ENCODE assay signal across 2 cellular contexts in the genomic region with DNA sequence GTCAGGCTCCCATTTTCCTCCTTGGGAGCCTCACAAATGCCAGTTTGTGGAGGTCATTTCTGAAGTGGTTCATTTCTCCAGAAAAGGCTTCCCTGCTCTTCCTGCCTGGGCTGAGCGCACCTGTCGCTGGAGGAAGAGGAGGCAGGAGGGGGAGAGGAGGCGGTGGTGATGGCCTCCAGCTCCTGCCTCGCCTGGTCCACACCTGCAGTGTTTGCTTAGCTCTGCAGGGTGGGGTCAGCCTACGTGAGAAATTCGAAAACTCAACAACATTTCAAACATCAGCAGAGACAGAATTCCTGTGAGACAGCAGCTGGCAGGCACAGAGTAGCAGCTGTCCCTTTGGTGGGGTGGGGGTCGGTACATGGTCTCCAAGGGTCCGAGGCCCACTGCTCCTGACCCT.
TF ChIP-seq lines count a peak whose summit lies in the region.

No MANE protein-coding gene starts in this region.

TF ChIP-seq in A549, 52 proteins besides CTCF, POLR2A, EP300 and RAD21:
- TF ChIP-seq KDM5A (IDR thresholded peaks at IDR 0.05) = no peak
- TF ChIP-seq, protein P1, sequence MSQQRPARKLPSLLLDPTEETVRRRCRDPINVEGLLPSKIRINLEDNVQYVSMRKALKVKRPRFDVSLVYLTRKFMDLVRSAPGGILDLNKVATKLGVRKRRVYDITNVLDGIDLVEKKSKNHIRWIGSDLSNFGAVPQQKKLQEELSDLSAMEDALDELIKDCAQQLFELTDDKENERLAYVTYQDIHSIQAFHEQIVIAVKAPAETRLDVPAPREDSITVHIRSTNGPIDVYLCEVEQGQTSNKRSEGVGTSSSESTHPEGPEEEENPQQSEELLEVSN (IDR thresholded peaks at IDR 0.05; ENCODE audit: borderline replicate concordance, low read depth) = no peak
- TF ChIP-seq, protein P2, sequence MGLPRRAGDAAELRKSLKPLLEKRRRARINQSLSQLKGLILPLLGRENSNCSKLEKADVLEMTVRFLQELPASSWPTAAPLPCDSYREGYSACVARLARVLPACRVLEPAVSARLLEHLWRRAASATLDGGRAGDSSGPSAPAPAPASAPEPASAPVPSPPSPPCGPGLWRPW (IDR thresholded peaks at IDR 0.05) = no peak
- no peak for TF ChIP-seq HOXB5 (CRISPR knock-in tag; IDR thresholded peaks at IDR 0.05)
- TF ChIP-seq ZSCAN20 (CRISPR knock-in tag; IDR thresholded peaks at IDR 0.05) = no peak
- TF ChIP-seq, protein P3, sequence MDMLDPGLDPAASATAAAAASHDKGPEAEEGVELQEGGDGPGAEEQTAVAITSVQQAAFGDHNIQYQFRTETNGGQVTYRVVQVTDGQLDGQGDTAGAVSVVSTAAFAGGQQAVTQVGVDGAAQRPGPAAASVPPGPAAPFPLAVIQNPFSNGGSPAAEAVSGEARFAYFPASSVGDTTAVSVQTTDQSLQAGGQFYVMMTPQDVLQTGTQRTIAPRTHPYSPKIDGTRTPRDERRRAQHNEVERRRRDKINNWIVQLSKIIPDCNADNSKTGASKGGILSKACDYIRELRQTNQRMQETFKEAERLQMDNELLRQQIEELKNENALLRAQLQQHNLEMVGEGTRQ (IDR thresholded peaks at IDR 0.05) = no peak
- no peak for TF ChIP-seq FOSB (CRISPR knock-in tag; IDR thresholded peaks at IDR 0.05)
- TF ChIP-seq HDAC2 (IDR thresholded peaks at IDR 0.05) = no peak
- TF ChIP-seq FOXS1 (CRISPR knock-in tag; IDR thresholded peaks at IDR 0.05) = no peak
- TF ChIP-seq MAFK (IDR thresholded peaks at IDR 0.05; ENCODE audit: partially characterized antibody) = no peak
- TF ChIP-seq, protein P4, sequence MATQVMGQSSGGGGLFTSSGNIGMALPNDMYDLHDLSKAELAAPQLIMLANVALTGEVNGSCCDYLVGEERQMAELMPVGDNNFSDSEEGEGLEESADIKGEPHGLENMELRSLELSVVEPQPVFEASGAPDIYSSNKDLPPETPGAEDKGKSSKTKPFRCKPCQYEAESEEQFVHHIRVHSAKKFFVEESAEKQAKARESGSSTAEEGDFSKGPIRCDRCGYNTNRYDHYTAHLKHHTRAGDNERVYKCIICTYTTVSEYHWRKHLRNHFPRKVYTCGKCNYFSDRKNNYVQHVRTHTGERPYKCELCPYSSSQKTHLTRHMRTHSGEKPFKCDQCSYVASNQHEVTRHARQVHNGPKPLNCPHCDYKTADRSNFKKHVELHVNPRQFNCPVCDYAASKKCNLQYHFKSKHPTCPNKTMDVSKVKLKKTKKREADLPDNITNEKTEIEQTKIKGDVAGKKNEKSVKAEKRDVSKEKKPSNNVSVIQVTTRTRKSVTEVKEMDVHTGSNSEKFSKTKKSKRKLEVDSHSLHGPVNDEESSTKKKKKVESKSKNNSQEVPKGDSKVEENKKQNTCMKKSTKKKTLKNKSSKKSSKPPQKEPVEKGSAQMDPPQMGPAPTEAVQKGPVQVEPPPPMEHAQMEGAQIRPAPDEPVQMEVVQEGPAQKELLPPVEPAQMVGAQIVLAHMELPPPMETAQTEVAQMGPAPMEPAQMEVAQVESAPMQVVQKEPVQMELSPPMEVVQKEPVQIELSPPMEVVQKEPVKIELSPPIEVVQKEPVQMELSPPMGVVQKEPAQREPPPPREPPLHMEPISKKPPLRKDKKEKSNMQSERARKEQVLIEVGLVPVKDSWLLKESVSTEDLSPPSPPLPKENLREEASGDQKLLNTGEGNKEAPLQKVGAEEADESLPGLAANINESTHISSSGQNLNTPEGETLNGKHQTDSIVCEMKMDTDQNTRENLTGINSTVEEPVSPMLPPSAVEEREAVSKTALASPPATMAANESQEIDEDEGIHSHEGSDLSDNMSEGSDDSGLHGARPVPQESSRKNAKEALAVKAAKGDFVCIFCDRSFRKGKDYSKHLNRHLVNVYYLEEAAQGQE (IDR thresholded peaks at IDR 0.05) = no peak
- no peak for TF ChIP-seq SMC3 (IDR thresholded peaks at IDR 0.05)
- TF ChIP-seq, protein P5, sequence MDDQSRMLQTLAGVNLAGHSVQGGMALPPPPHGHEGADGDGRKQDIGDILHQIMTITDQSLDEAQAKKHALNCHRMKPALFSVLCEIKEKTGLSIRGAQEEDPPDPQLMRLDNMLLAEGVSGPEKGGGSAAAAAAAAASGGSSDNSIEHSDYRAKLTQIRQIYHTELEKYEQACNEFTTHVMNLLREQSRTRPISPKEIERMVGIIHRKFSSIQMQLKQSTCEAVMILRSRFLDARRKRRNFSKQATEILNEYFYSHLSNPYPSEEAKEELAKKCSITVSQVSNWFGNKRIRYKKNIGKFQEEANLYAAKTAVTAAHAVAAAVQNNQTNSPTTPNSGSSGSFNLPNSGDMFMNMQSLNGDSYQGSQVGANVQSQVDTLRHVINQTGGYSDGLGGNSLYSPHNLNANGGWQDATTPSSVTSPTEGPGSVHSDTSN (IDR thresholded peaks at IDR 0.05) = no peak
- TF ChIP-seq RNF2 (IDR thresholded peaks at IDR 0.05; ENCODE audit: borderline replicate concordance, low read depth) = no peak
- no peak for TF ChIP-seq ZFP36 (IDR thresholded peaks at IDR 0.05; ENCODE audit: borderline replicate concordance, partially characterized antibody)
- TF ChIP-seq RARB (CRISPR knock-in tag; IDR thresholded peaks at IDR 0.05) = no peak

TF ChIP-seq in H1, 55 proteins besides CTCF, POLR2A, EP300 and RAD21:
- no peak for TF ChIP-seq GABPA (IDR thresholded peaks at IDR 0.05; ENCODE audit: borderline replicate concordance, insufficient read depth, low read length)
- no peak for TF ChIP-seq KDM4A (IDR thresholded peaks at IDR 0.05; ENCODE audit: low read depth, low read length, severe bottlenecking)
- TF ChIP-seq, protein P6, sequence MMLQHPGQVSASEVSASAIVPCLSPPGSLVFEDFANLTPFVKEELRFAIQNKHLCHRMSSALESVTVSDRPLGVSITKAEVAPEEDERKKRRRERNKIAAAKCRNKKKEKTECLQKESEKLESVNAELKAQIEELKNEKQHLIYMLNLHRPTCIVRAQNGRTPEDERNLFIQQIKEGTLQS (IDR thresholded peaks at IDR 0.05; ENCODE audit: insufficient read depth, low read depth, low read length) = no peak
- no peak for TF ChIP-seq KDM5A (IDR thresholded peaks at IDR 0.05; ENCODE audit: low read length)
- no peak for TF ChIP-seq RFX5 (IDR thresholded peaks at IDR 0.05; ENCODE audit: borderline replicate concordance, low read depth, low read length)
- no peak for TF ChIP-seq NRF1 (IDR thresholded peaks at IDR 0.05; ENCODE audit: low read depth, low read length)
- no peak for TF ChIP-seq JUND (IDR thresholded peaks at IDR 0.05; ENCODE audit: low read length)
- no peak for TF ChIP-seq SP2 (IDR thresholded peaks at IDR 0.05; ENCODE audit: low read length)
- TF ChIP-seq SIN3A (conservative IDR thresholded peaks at IDR 0.05 in 1 of 2, IDR thresholded peaks at IDR 0.05 in 1 of 2; ENCODE audit: low read depth in 1 of 2, low read length in 2 of 2) = no peak
